Comparison of ENCODE assay signal across 15 cellular contexts in genomic region chr5:51731641-51732040, GRCh38.
"Had no signal": no experiment of that assay in that cellular context is flagged by ENCODE, and none has a peak within 500 bp of the region (broad histone marks: within the 10 kb centered on the region; RNA-seq: fewer than 3 reads in every experiment).

No MANE protein-coding gene starts in this region.

- H3K27ac ChIP-seq: body of pancreas, gastrocnemius medialis, hepatocyte, neutrophil, right atrium auricular region, SJSA1, skin epidermis, transverse colon had no signal

- H3K9me3 ChIP-seq: body of pancreas, gastrocnemius medialis, neutrophil, right atrium auricular region, SJSA1, transverse colon had no signal

- H3K27me3 Mint-ChIP-seq: naive B cell had no signal

- H3K4me1 Mint-ChIP-seq: naive B cell; stimulated activated effector memory CD8-positive, alpha-beta T cell treated with anti-CD3 and anti-CD28 coated beads, Interleukin-12 subunit alpha, Interleukin-12 subunit beta, amount 100 ng/mL, for 72 hours had no signal

- H3K36me3 Mint-ChIP-seq: naive B cell; stimulated activated effector memory CD8-positive, alpha-beta T cell treated with anti-CD3 and anti-CD28 coated beads, Interleukin-12 subunit alpha, Interleukin-12 subunit beta, amount 100 ng/mL, for 72 hours had no signal

- H3K36me3 ChIP-seq: gastrocnemius medialis, neutrophil, right atrium auricular region, SJSA1, transverse colon had no signal

- H3K4me2 ChIP-seq: hepatocyte had no signal

- H2AFZ ChIP-seq: hepatocyte had no signal

- ATAC-seq: activated CD8-positive, alpha-beta T cell treated with anti-CD3 and anti-CD28 coated beads, Interleukin-2, amount 10 ng/mL, durations not matched to agents 7 days and 5 days; body of pancreas; esophagus mucosa; gastrocnemius medialis; stimulated activated effector memory CD8-positive, alpha-beta T cell treated with anti-CD3 and anti-CD28 coated beads, Interleukin-12 subunit alpha, Interleukin-12 subunit beta, amount 100 ng/mL, for 72 hours had no signal

- H3K4me1 ChIP-seq: body of pancreas, gastrocnemius medialis, right atrium auricular region, SJSA1, transverse colon had no signal

- H3K4me3 Mint-ChIP-seq: activated CD8-positive, alpha-beta T cell treated with anti-CD3 and anti-CD28 coated beads, Interleukin-2, amount 10 ng/mL, durations not matched to agents 7 days and 5 days; naive B cell; stimulated activated effector memory CD8-positive, alpha-beta T cell treated with anti-CD3 and anti-CD28 coated beads, Interleukin-12 subunit alpha, Interleukin-12 subunit beta, amount 100 ng/mL, for 72 hours had no signal

- H3K79me2 ChIP-seq: hepatocyte had no signal

- H3K27ac Mint-ChIP-seq: activated CD8-positive, alpha-beta T cell treated with anti-CD3 and anti-CD28 coated beads, Interleukin-2, amount 10 ng/mL, durations not matched to agents 7 days and 5 days; naive B cell; stimulated activated effector memory CD8-positive, alpha-beta T cell treated with anti-CD3 and anti-CD28 coated beads, Interleukin-12 subunit alpha, Interleukin-12 subunit beta, amount 100 ng/mL, for 72 hours had no signal

- H3K4me3 ChIP-seq: body of pancreas, gastrocnemius medialis, hepatocyte, right atrium auricular region, SJSA1, skin epidermis, transverse colon had no signal

- H3K27me3 ChIP-seq: body of pancreas, gastrocnemius medialis, hepatocyte, neutrophil, right atrium auricular region, SJSA1, transverse colon had no signal

- DNase-seq: activated CD4-positive, alpha-beta T cell treated with anti-CD3 and anti-CD28 coated beads for 4 hours; activated CD8-positive, alpha-beta memory T cell treated with anti-CD3 and anti-CD28 coated beads, Interleukin-2, amount 50 U/mL, for 48 hours; activated CD8-positive, alpha-beta T cell treated with anti-CD3 and anti-CD28 coated beads, Interleukin-2, amount 10 ng/mL, durations not matched to agents 7 days and 5 days; body of pancreas; gastrocnemius medialis; naive B cell; T-helper 1 cell; transverse colon had no signal
